ENCODE assay signal across 8 cellular contexts in the genomic region with DNA sequence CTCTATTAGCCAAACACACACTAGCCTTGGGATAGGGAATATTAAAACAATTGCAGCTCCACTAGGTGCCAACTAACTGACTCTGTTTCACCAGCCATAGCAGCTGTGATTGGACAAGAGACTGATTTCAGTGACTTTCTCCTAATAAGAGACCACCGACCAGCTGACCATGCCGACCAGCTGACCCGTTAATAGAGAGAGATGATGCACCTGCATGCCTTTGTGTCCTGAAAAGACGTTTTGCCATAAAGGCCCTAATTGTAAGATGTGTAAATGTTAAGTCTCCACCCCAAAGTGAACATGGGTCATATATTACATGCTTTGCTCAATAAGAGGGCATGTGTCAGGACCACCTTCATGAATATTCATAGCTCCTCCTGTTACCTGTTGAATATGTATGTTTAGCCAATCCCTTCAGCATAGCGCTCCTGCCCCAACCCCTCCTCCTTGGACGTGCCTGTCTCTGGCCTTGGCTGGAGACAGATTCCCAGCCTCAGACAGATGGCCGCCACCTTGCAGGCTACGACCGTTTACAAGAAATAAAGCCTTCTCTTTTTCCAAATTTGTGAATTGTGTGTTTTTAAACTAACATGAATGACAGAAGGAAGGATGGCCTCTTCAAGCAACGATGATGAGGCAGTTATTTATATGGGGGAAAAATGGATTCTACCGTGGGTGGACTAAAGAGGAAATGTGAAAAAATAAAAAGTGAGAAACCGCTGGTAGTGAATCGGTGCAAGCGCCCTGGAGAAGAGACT. TPM values are rescaled to one million over a fixed set of nuclear protein-coding genes. Genes with fewer than 3 reads are reported as not detected.
DNase-seq lines count a peak whose midpoint lies in the region; ATAC-seq, FAIRE-seq and TF ChIP-seq lines count a peak whose summit lies in the region.

No MANE protein-coding gene starts in this region.

- H3K4me1 ChIP-seq in CD4-positive, alpha-beta memory T cell (ENCODE audit: insufficient read depth, low read length) = peaks cover 58% of the 10 kb centered on the region
- H3K4me1 ChIP-seq in keratinocyte (ENCODE audit: control insufficient read depth, extremely low read depth, insufficient read depth, low read length) = peaks cover 39% of the 10 kb centered on the region

- peak overlapping the region; percentile 68 for H3K9ac ChIP-seq in keratinocyte (ENCODE audit: control insufficient read depth, extremely low read depth, insufficient read depth, low read length)

- H4K20me1 ChIP-seq in keratinocyte (ENCODE audit: control insufficient read depth, extremely low read depth, insufficient read depth, low read length) = peaks cover 3% of the 10 kb centered on the region

- peak overlapping the region; percentile 83 to 100 (median 98) for H3K27ac Mint-ChIP-seq in CD4-positive, alpha-beta memory T cell
- H3K27ac Mint-ChIP-seq in IgD-negative memory B cell = peak overlapping the region; percentile 65 to 90 (median 88)
- peak overlapping the region; percentile 94 for H3K27ac Mint-ChIP-seq in stimulated activated naive B cell treated with anti-CD40 and anti-IgM and Interleukin-4, amounts not matched to agents 10 μg/mL and 1 μg/mL and 100 μg/mL, for 72 hours

- FAIRE-seq in keratinocyte (lab: Jason Lieb, UNC) (no peak), GM19239 (lab: Jason Lieb, UNC) (no peak)

- DNase-seq in CD4-positive, alpha-beta memory T cell = no peak
- DNase-seq in amniotic epithelial cell (ENCODE audit: low read depth) (peak; percentile 9), keratinocyte (ENCODE audit: low read depth, low spot score) (no peak), GM19239 (ENCODE audit: insufficient read length, low spot score) (no peak), dedifferentiated amniotic fluid mesenchymal stem cell (ENCODE audit: extremely low spot score) (no peak)
- DNase-seq in stimulated activated naive B cell treated with anti-CD40 and anti-IgM and Interleukin-4, amounts not matched to agents 10 μg/mL and 1 μg/mL and 100 μg/mL, for 72 hours = no peak

- H3K9me3 ChIP-seq in CD4-positive, alpha-beta memory T cell (ENCODE audit: control insufficient read depth in 1 of 2, low read length in 2 of 2) = no peaks in the 10 kb centered on the region
- H3K9me3 ChIP-seq in keratinocyte (ENCODE audit: control insufficient read depth, low read depth, low read length) = no peaks in the 10 kb centered on the region

- peaks cover 35% of the 10 kb centered on the region for H3K79me2 ChIP-seq in keratinocyte (ENCODE audit: control insufficient read depth, insufficient read depth, low read length)

- H3K4me3 ChIP-seq in CD4-positive, alpha-beta memory T cell (ENCODE audit: low read length in 2 of 2) = peak overlapping the region in 1 of 2 donors; percentile 98
- peak overlapping the region in 2 of 3 experiments; percentile 74 to 89 for H3K4me3 ChIP-seq in keratinocyte (ENCODE audit: control insufficient read depth in 2 of 3, extremely low read depth in 1 of 3, insufficient read depth in 2 of 3, low read depth in 1 of 3, low read length in 3 of 3)

- no peak for ATAC-seq in stimulated activated naive B cell treated with anti-CD40 and anti-IgM and Interleukin-4, amounts not matched to agents 10 μg/mL and 1 μg/mL and 100 μg/mL, for 72 hours (replicated peaks)
- no peak for ATAC-seq in GM18517 (IDR thresholded peaks at IDR 0.05; ENCODE audit: unreplicated experiment)

- peak overlapping the region; percentile 89 for H3K27ac ChIP-seq in CD4-positive, alpha-beta memory T cell (ENCODE audit: low read depth, low read length)
- H3K27ac ChIP-seq in keratinocyte (ENCODE audit: control insufficient read depth, insufficient read depth, low read length) = peak overlapping the region; percentile 32

- dilution Hi-C loops in keratinocyte (cut with MboI; ENCODE audit: extremely low pct_ligation_motif_present, low sequenced_read_pairs) = no loop called here

- no peaks in the 10 kb centered on the region for H3K27me3 ChIP-seq in CD4-positive, alpha-beta memory T cell (ENCODE audit: insufficient read depth, low read length)
- H3K27me3 ChIP-seq in keratinocyte (ENCODE audit: control insufficient read depth, extremely low read depth, insufficient read depth, low read length) = no peaks in the 10 kb centered on the region

- peaks cover 19 to 44% of the 10 kb centered on the region in 2 donors for H3K36me3 Mint-ChIP-seq in CD4-positive, alpha-beta memory T cell
- H3K36me3 Mint-ChIP-seq in IgD-negative memory B cell = peaks cover 3% of the 10 kb centered on the region
- peaks cover 20 to 35% of the 10 kb centered on the region in 2 donors for H3K36me3 Mint-ChIP-seq in stimulated activated naive B cell treated with anti-CD40 and anti-IgM and Interleukin-4, amounts not matched to agents 10 μg/mL and 1 μg/mL and 100 μg/mL, for 72 hours

- POLR2A ChIA-PET in CD4-positive, alpha-beta memory T cell (lab: Charles Lee; ENCODE audit: partially characterized antibody) = interaction anchor here (1.4 to 1.6 kb wide), 4 partner anchors 12 to 1247 kb away, joined by 3 to 8 read pairs (median 4); partner anchors contain the start of genes RNF121 and XNDC1N

- peaks cover 2% of the 10 kb centered on the region for H3K9me1 ChIP-seq in keratinocyte (ENCODE audit: control insufficient read depth, extremely low read depth, insufficient read depth, low read length)

- H3K9me3 Mint-ChIP-seq in CD4-positive, alpha-beta memory T cell = no peaks in the 10 kb centered on the region
- H3K9me3 Mint-ChIP-seq in IgD-negative memory B cell = no peaks in the 10 kb centered on the region
- no peaks in the 10 kb centered on the region for H3K9me3 Mint-ChIP-seq in stimulated activated naive B cell treated with anti-CD40 and anti-IgM and Interleukin-4, amounts not matched to agents 10 μg/mL and 1 μg/mL and 100 μg/mL, for 72 hours

- no peak overlapping the region for H2AFZ ChIP-seq in keratinocyte (ENCODE audit: control insufficient read depth, low read length)

- peaks cover 19% of the 10 kb centered on the region for H3K36me3 ChIP-seq in CD4-positive, alpha-beta memory T cell (ENCODE audit: insufficient read depth, low read length)
- H3K36me3 ChIP-seq in keratinocyte (ENCODE audit: control insufficient read depth in 2 of 2, extremely low read depth in 1 of 2, insufficient read depth in 2 of 2, low read length in 2 of 2) = peaks cover 14 to 19% of the 10 kb centered on the region in 2 experiments

- peak overlapping the region; percentile 88 to 98 (median 94) for H3K4me3 Mint-ChIP-seq in CD4-positive, alpha-beta memory T cell
- peak overlapping the region; percentile 88 to 99 (median 94) for H3K4me3 Mint-ChIP-seq in IgD-negative memory B cell
- peak overlapping the region; percentile 90 to 92 for H3K4me3 Mint-ChIP-seq in stimulated activated naive B cell treated with anti-CD40 and anti-IgM and Interleukin-4, amounts not matched to agents 10 μg/mL and 1 μg/mL and 100 μg/mL, for 72 hours

- intact Hi-C loops in CD4-positive, alpha-beta memory T cell (cut with micrococcal nuclease) = loop anchor here (2.0 to 5.0 kb wide), 2 partner anchors 335 to 1249 kb away; partner anchors contain the start of gene FADD

- H3K4me1 Mint-ChIP-seq in CD4-positive, alpha-beta memory T cell = peaks cover 48 to 79% (median 61%) of the 10 kb centered on the region in 4 donors
- H3K4me1 Mint-ChIP-seq in IgD-negative memory B cell = peaks cover 34 to 43% (median 42%) of the 10 kb centered on the region in 3 donors
- peaks cover 46 to 66% of the 10 kb centered on the region in 2 donors for H3K4me1 Mint-ChIP-seq in stimulated activated naive B cell treated with anti-CD40 and anti-IgM and Interleukin-4, amounts not matched to agents 10 μg/mL and 1 μg/mL and 100 μg/mL, for 72 hours

- no peak for TF ChIP-seq CTCF in keratinocyte (optimal IDR thresholded peaks at IDR 0.05 in 1 of 3, IDR thresholded peaks at IDR 0.05 in 1 of 3, conservative IDR thresholded peaks at IDR 0.05 in 1 of 3; ENCODE audit: extremely low read depth in 1 of 3, insufficient read depth in 2 of 3, low read length in 3 of 3)

- peak overlapping the region; percentile 81 for H3K4me2 ChIP-seq in keratinocyte (ENCODE audit: control insufficient read depth, extremely low read depth, insufficient read depth, low read depth, low read length)

- no peaks in the 10 kb centered on the region for H3K27me3 Mint-ChIP-seq in CD4-positive, alpha-beta memory T cell
- H3K27me3 Mint-ChIP-seq in IgD-negative memory B cell = no peaks in the 10 kb centered on the region
- H3K27me3 Mint-ChIP-seq in stimulated activated naive B cell treated with anti-CD40 and anti-IgM and Interleukin-4, amounts not matched to agents 10 μg/mL and 1 μg/mL and 100 μg/mL, for 72 hours = no peaks in the 10 kb centered on the region

- CTCF ChIA-PET in CD4-positive, alpha-beta memory T cell (lab: Charles Lee; ENCODE audit: partially characterized antibody) = interaction anchor here (2.6 kb wide), 1 partner anchor 636 kb away, joined by 10 read pairs; no protein-coding TSS in a partner anchor

RNA-seq across cellular contexts. Expression of gene NADSYN1, which starts 1.2 kb away (rescaled TPM):
- 100 to 1,000 TPM; 233 to 243 TPM for total RNA-seq in CD4-positive, alpha-beta memory T cell
- 10 to 100 TPM; 35.9 to 39.2 TPM for polyA plus RNA-seq in CD4-positive, alpha-beta memory T cell
- polyA plus RNA-seq in IgD-negative memory B cell (39.5 TPM), keratinocyte (37.5 to 82.2 TPM (median 51.5 TPM) in 3 replicates)
- polyA plus RNA-seq in keratinocyte (2011; ENCODE audit: low read depth) = 48.3 TPM
- 39.8 and 51.4 TPM in 2 replicates for polyA plus RNA-seq in keratinocyte (2011; cell fraction: cytosol; rRNA removed)
- polyA plus RNA-seq in keratinocyte (2011; cell fraction: nucleus; rRNA removed) = 185 and 203 TPM in 2 replicates
- 42.8 and 82.1 TPM in 2 replicates for polyA plus RNA-seq in keratinocyte (2012; ENCODE audit: low replicate concordance)
- polyA minus RNA-seq in keratinocyte = 75.9 to 132 TPM (median 80.7 TPM) in 3 replicates
- polyA minus RNA-seq in keratinocyte (2011; cell fraction: cytosol; rRNA and poly(A)+ RNA removed) = 48.3 TPM
- 79.8 and 87.4 TPM in 2 replicates for polyA minus RNA-seq in keratinocyte (2011; cell fraction: nucleus; rRNA and poly(A)+ RNA removed)

RNA-seq across cellular contexts. Expression of gene DHCR7, which starts 3.6 kb away (rescaled TPM):
- total RNA-seq in CD4-positive, alpha-beta memory T cell = 10 to 100 TPM; 15.3 to 16.2 TPM
- polyA plus RNA-seq in CD4-positive, alpha-beta memory T cell = 10 to 100 TPM; 17.7 to 18.0 TPM
- 16.6 TPM for polyA plus RNA-seq in IgD-negative memory B cell
- 128 to 157 TPM (median 143 TPM) in 3 replicates for polyA plus RNA-seq in keratinocyte
- polyA plus RNA-seq in keratinocyte (2011; ENCODE audit: low read depth) = 28.1 TPM
- 73.9 and 86.2 TPM in 2 replicates for polyA plus RNA-seq in keratinocyte (2011; cell fraction: cytosol; rRNA removed)
- polyA plus RNA-seq in keratinocyte (2011; cell fraction: nucleus; rRNA removed) = 170 and 178 TPM in 2 replicates
- polyA plus RNA-seq in keratinocyte (2012; ENCODE audit: low replicate concordance) = 68.2 and 194 TPM in 2 replicates
- 153 to 420 TPM (median 173 TPM) in 3 replicates for polyA minus RNA-seq in keratinocyte
- 193 TPM for polyA minus RNA-seq in keratinocyte (2011; cell fraction: cytosol; rRNA and poly(A)+ RNA removed)
- 247 and 301 TPM in 2 replicates for polyA minus RNA-seq in keratinocyte (2011; cell fraction: nucleus; rRNA and poly(A)+ RNA removed)
